ENCODE assay signal across 9 cellular contexts in the genomic region with DNA sequence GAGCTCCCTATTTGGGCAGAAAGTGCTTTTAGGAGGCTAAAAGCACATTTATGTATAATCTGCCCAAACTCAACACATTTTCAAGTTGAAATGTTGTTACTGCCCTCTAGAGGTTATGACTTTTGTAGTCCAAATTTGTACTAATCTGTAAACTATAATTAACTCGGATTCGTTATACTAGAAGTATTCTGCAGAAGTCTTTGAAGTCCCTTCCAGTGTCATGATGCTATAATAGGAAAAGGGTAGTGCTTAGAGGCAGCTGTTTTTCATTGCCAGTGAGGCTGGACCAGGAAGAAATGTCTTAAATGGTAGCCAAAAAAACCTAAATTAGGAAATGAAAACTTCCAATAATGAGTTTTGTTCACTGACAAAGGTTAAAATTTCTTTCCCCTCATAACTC. TPM values are rescaled to one million over a fixed set of nuclear protein-coding genes. Genes with fewer than 3 reads are reported as not detected.
DNase-seq lines count a peak whose midpoint lies in the region; ATAC-seq, FAIRE-seq and TF ChIP-seq lines count a peak whose summit lies in the region.
"Had no signal": no experiment of that assay in that cellular context is flagged by ENCODE, and none has a peak within 500 bp of the region (broad histone marks: within the 10 kb centered on the region; RNA-seq: fewer than 3 reads in every experiment).

No MANE protein-coding gene starts in this region.

- FAIRE-seq in GM12892 (lab: Jason Lieb, UNC): no peak
- FAIRE-seq: colon had no signal

- no peaks in the 10 kb centered on the region for H3K27me3 ChIP-seq in AG04450 (ENCODE audit: control insufficient read depth, insufficient read depth, low read length)

- no peaks in the 10 kb centered on the region for H3K27me3 Mint-ChIP-seq in activated CD4-positive, alpha-beta memory T cell treated with anti-CD3 and anti-CD28 coated beads, Interleukin-2, amount 10 ng/mL, durations not matched to agents 7 days and 5 days

- POLR2A ChIA-PET in AG04450 (lab: Yijun Ruan, JAX): no interaction called here
- POLR2A ChIA-PET in activated CD4-positive, alpha-beta memory T cell treated with anti-CD3 and anti-CD28 coated beads, Interleukin-2, amount 10 ng/mL, durations not matched to agents 7 days and 5 days (lab: Charles Lee): no interaction called here

- no peak overlapping the region for H3K27ac ChIP-seq in AG04450 (ENCODE audit: low read depth, low read length)

- DNase-seq in AG04450 (ENCODE audit: low read depth, low spot score) (no peak), HT1080 (ENCODE audit: low read depth) (peak; percentile 10), astrocyte of the cerebellum (ENCODE audit: low read depth) (no peak), left lobe of liver (ENCODE audit: low spot score) (no peak), GM12892 (ENCODE audit: insufficient read length) (no peak)
- DNase-seq in activated CD4-positive, CD25-positive, alpha-beta regulatory T cell (lab: John Stamatoyannopoulos, UW): no peak
- no peak for DNase-seq in activated CD4-positive, alpha-beta memory T cell treated with anti-CD3 and anti-CD28 coated beads, Interleukin-2, amount 10 ng/mL, durations not matched to agents 7 days and 5 days

- no peak overlapping the region for H3K4me3 Mint-ChIP-seq in activated CD4-positive, alpha-beta memory T cell treated with anti-CD3 and anti-CD28 coated beads, Interleukin-2, amount 10 ng/mL, durations not matched to agents 7 days and 5 days

- peaks cover 22% of the 10 kb centered on the region for H3K36me3 Mint-ChIP-seq in activated CD4-positive, alpha-beta memory T cell treated with anti-CD3 and anti-CD28 coated beads, Interleukin-2, amount 10 ng/mL, durations not matched to agents 7 days and 5 days (ENCODE audit: low read depth)

- TF ChIP-seq POLR2A in GM12892 (IDR thresholded peaks at IDR 0.05; ENCODE audit: low read depth, low read length): no peak

- H3K9me3 Mint-ChIP-seq in activated CD4-positive, alpha-beta memory T cell treated with anti-CD3 and anti-CD28 coated beads, Interleukin-2, amount 10 ng/mL, durations not matched to agents 7 days and 5 days: no peaks in the 10 kb centered on the region

- peaks cover 26% of the 10 kb centered on the region for H3K4me1 Mint-ChIP-seq in activated CD4-positive, alpha-beta memory T cell treated with anti-CD3 and anti-CD28 coated beads, Interleukin-2, amount 10 ng/mL, durations not matched to agents 7 days and 5 days

- TF ChIP-seq CTCF in AG04450 (IDR thresholded peaks at IDR 0.05; ENCODE audit: low read depth, low read length): peak; percentile 55
- TF ChIP-seq CTCF in astrocyte of the cerebellum (IDR thresholded peaks at IDR 0.05; ENCODE audit: low read depth, low read length, missing control alignments): peak; percentile 40

- ATAC-seq in left lobe of liver (peak; percentile 62), HG02623 (IDR thresholded peaks at IDR 0.05; ENCODE audit: unreplicated experiment) (no peak)

- H3K27ac Mint-ChIP-seq in activated CD4-positive, alpha-beta memory T cell treated with anti-CD3 and anti-CD28 coated beads, Interleukin-2, amount 10 ng/mL, durations not matched to agents 7 days and 5 days: no peak overlapping the region

- H3K4me3 ChIP-seq in AG04450 (ENCODE audit: low read depth, low read length) (no peak overlapping the region), astrocyte of the cerebellum (ENCODE audit: low read depth, low read length) (no peak overlapping the region)

- in situ Hi-C loops in astrocyte of the cerebellum (cut with HindIII; ENCODE audit: low sequenced_read_pairs): no loop called here

- H3K9me3 ChIP-seq in AG04450 (ENCODE audit: control insufficient read depth, insufficient read depth, low read length): no peaks in the 10 kb centered on the region

- CTCF ChIA-PET in AG04450 (lab: Charles Lee): interaction anchor here (0.6 to 5.1 kb wide), 42 partner anchors 9 to 446 kb away, joined by 3 to 42 read pairs (median 4); partner anchors contain the start of genes LPIN3 and PLCG1
- CTCF ChIA-PET in activated CD4-positive, alpha-beta memory T cell treated with anti-CD3 and anti-CD28 coated beads, Interleukin-2, amount 10 ng/mL, durations not matched to agents 7 days and 5 days (lab: Charles Lee): interaction anchor here (0.6 to 2.4 kb wide), 6 partner anchors 9 to 294 kb away, joined by 3 to 13 read pairs (median 3); no protein-coding TSS in a partner anchor

RNA-seq across cellular contexts. Expression of gene EMILIN3, which starts 44.8 kb away (rescaled TPM):
- 0.12 and 0.17 TPM in 2 replicates for polyA plus RNA-seq in AG04450 (2011; rRNA removed)
- not detected in 2 replicates for polyA minus RNA-seq in AG04450 (2011; rRNA and poly(A)+ RNA removed)
- not detected in 2 replicates for total RNA-seq in HT1080 (2014; rRNA removed; shearing (Covaris generic))
- polyA plus RNA-seq in HT1080 (2015; cell fraction: cytosol; rRNA removed): not detected in 2 replicates
- polyA plus RNA-seq in HT1080 (2015; cell fraction: nucleus; rRNA removed): not detected in 2 replicates
- total RNA-seq in left lobe of liver: 0.30 TPM
- polyA plus RNA-seq in GM12892 (2012; ENCODE audit: missing spikeins): not detected
- not detected for total RNA-seq in activated CD4-positive, alpha-beta memory T cell treated with anti-CD3 and anti-CD28 coated beads, Interleukin-2, amount 10 ng/mL, durations not matched to agents 7 days and 5 days
